In the genomic region with DNA sequence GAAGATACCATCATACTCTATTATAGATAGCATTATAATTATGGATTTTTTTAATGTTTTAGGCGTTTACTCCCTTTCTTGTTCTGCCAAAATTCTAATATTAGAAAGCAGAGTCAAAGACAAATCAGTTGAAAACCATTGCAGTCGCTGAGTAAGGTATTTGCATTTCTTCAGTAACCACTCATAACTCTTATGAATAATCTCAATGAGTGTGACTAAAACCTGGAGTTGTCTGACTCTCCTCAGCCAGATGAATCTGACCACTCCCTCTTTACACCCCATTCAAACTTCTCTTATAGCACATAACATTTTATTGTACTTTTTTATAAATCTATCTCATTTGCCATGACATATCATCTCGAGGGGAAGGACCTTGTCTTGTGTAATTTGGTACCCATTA, we compare ENCODE assay signal across 22 cellular contexts.
"Had no signal": no experiment of that assay in that cellular context is flagged by ENCODE, and none has a peak within 500 bp of the region (broad histone marks: within the 10 kb centered on the region; RNA-seq: fewer than 3 reads in every experiment).

No MANE protein-coding gene starts in this region.

- DNase-seq: cortex of kidney; effector memory CD8-positive, alpha-beta T cell; gastrocnemius medialis; head of caudate nucleus; left ventricle myocardium superior; lower lobe of right lung; natural killer cell; occipital lobe; ovary; posterior cingulate gyrus; psoas muscle; right cardiac atrium; sigmoid colon; stimulated activated CD4-positive, alpha-beta T cell treated with anti-CD3 and anti-CD28 coated beads, Interleukin-2, amount 100 ng/mL, for 24 hours; stimulated activated CD4-positive, alpha-beta T cell treated with anti-CD3 and anti-CD28 coated beads, Interleukin-4, amount 100 ng/mL, for 24 hours; stimulated activated naive CD4-positive, alpha-beta T cell treated with Interleukin-2 at 50 U/mL for 16 hours; stomach; tibial artery had no signal

- H3K36me3 ChIP-seq: gastrocnemius medialis, lower lobe of right lung, ovary, sigmoid colon, stomach, tibial artery had no signal

- H3K4me1 Mint-ChIP-seq: natural killer cell; stimulated activated effector memory CD8-positive, alpha-beta T cell treated with anti-CD3 and anti-CD28 coated beads, Interleukin-12 subunit alpha, Interleukin-12 subunit beta, amount 100 ng/mL, for 72 hours had no signal

- FAIRE-seq: endometrium, keratinocyte had no signal

- H3K4me3 Mint-ChIP-seq: effector memory CD8-positive, alpha-beta T cell; natural killer cell; stimulated activated effector memory CD8-positive, alpha-beta T cell treated with anti-CD3 and anti-CD28 coated beads, Interleukin-12 subunit alpha, Interleukin-12 subunit beta, amount 100 ng/mL, for 72 hours; type B pancreatic cell had no signal

- ATAC-seq: effector memory CD8-positive, alpha-beta T cell; gastrocnemius medialis; left ventricle myocardium superior; lower lobe of right lung; natural killer cell; psoas muscle; right cardiac atrium; stimulated activated effector memory CD8-positive, alpha-beta T cell treated with anti-CD3 and anti-CD28 coated beads, Interleukin-12 subunit alpha, Interleukin-12 subunit beta, amount 100 ng/mL, for 72 hours had no signal

- H3K4me3 ChIP-seq: gastrocnemius medialis, lower lobe of right lung, ovary, psoas muscle, sigmoid colon, stomach, tibial artery had no signal

- H3K9me3 ChIP-seq: gastrocnemius medialis, ovary, sigmoid colon, tibial artery had no signal

- H3K27ac Mint-ChIP-seq: effector memory CD8-positive, alpha-beta T cell; natural killer cell; stimulated activated effector memory CD8-positive, alpha-beta T cell treated with anti-CD3 and anti-CD28 coated beads, Interleukin-12 subunit alpha, Interleukin-12 subunit beta, amount 100 ng/mL, for 72 hours; type B pancreatic cell had no signal

- H3K27me3 Mint-ChIP-seq: effector memory CD8-positive, alpha-beta T cell; type B pancreatic cell had no signal

- H3K27me3 ChIP-seq: gastrocnemius medialis, ovary, sigmoid colon, stomach, tibial artery had no signal

- H3K27ac ChIP-seq: gastrocnemius medialis, lower lobe of right lung, ovary, psoas muscle, sigmoid colon, stomach, tibial artery had no signal

- H3K4me1 ChIP-seq: gastrocnemius medialis, lower lobe of right lung, psoas muscle, sigmoid colon, stomach, tibial artery had no signal

- H3K36me3 Mint-ChIP-seq: natural killer cell; stimulated activated effector memory CD8-positive, alpha-beta T cell treated with anti-CD3 and anti-CD28 coated beads, Interleukin-12 subunit alpha, Interleukin-12 subunit beta, amount 100 ng/mL, for 72 hours; type B pancreatic cell had no signal
